ENCODE assay signal across 29 cellular contexts in the genomic region with DNA sequence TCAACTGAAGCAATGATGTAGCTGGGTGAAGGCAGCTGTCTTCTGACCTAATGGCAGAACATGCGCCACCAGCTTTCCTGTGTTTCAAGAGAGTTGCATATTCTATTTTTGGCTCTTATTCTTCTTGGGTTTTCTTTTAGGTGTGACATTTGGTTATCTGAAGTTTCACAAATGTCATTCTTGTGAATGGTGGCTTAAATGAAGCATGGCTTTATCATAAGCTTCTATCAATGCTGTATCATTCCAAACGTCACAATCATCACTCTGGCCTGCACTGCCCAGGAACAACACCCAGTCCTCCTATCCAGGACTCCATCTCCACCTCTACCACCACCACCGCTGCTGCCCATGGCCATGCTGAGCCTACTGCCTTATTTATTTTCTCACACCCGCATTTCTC.
"Had no signal": no experiment of that assay in that cellular context is flagged by ENCODE, and none has a peak within 500 bp of the region (broad histone marks: within the 10 kb centered on the region; RNA-seq: fewer than 3 reads in every experiment).

No MANE protein-coding gene starts in this region.

- H3K4me2 ChIP-seq: neural progenitor cell, smooth muscle cell had no signal

- H3K36me3 ChIP-seq: neural progenitor cell, ovary, right lobe of liver, sigmoid colon, spleen, stomach, thoracic aorta, thyroid gland, tibial nerve, upper lobe of right lung, uterus had no signal

- H2AFZ ChIP-seq: neural progenitor cell, parathyroid adenoma had no signal

- DNase-seq: naive B cell; natural killer cell; occipital lobe; ovary; posterior cingulate gyrus; psoas muscle; right cardiac atrium; right lobe of liver; sigmoid colon; spleen; stimulated activated CD4-positive, alpha-beta T cell treated with anti-CD3 and anti-CD28 coated beads, Interleukin-12 subunit alpha, Interleukin-12 subunit beta, amount 100 ng/mL, for 4 hours; stimulated activated CD4-positive, alpha-beta T cell treated with anti-CD3 and anti-CD28 coated beads, Interleukin-1b, Interleukin-23, amount 100 ng/mL, for 48 hours; stimulated activated CD4-positive, alpha-beta T cell treated with anti-CD3 and anti-CD28 coated beads, Interleukin-4, amount 100 ng/mL, for 24 hours; stimulated activated naive B cell treated with anti-CD40 and anti-IgM and Interleukin-4, amounts not matched to agents 10 μg/mL and 1 μg/mL and 100 μg/mL, for 72 hours; stimulated activated naive CD4-positive, alpha-beta T cell treated with Interleukin-2 at 50 U/mL for 16 hours; stomach; thyroid gland; upper lobe of right lung; uterus had no signal

- H3K4me1 ChIP-seq: neural progenitor cell, parathyroid adenoma, psoas muscle, right lobe of liver, sigmoid colon, spleen, stomach, tibial nerve, upper lobe of right lung, uterus had no signal

- H3K4me1 Mint-ChIP-seq: naive B cell; natural killer cell; nephron; neural progenitor cell; stimulated activated effector memory CD8-positive, alpha-beta T cell treated with anti-CD3 and anti-CD28 coated beads, Interleukin-12 subunit alpha, Interleukin-12 subunit beta, amount 100 ng/mL, for 72 hours; stimulated activated naive B cell treated with anti-CD40 and anti-IgM and Interleukin-4, amounts not matched to agents 10 μg/mL and 1 μg/mL and 100 μg/mL, for 72 hours had no signal

- H3K9me3 Mint-ChIP-seq: natural killer cell; nephron; neural progenitor cell; stimulated activated effector memory CD8-positive, alpha-beta T cell treated with anti-CD3 and anti-CD28 coated beads, Interleukin-12 subunit alpha, Interleukin-12 subunit beta, amount 100 ng/mL, for 72 hours; stimulated activated naive B cell treated with anti-CD40 and anti-IgM and Interleukin-4, amounts not matched to agents 10 μg/mL and 1 μg/mL and 100 μg/mL, for 72 hours; type B pancreatic cell had no signal

- H3K4me3 Mint-ChIP-seq: naive B cell; natural killer cell; nephron; neural progenitor cell; stimulated activated effector memory CD8-positive, alpha-beta T cell treated with anti-CD3 and anti-CD28 coated beads, Interleukin-12 subunit alpha, Interleukin-12 subunit beta, amount 100 ng/mL, for 72 hours; stimulated activated naive B cell treated with anti-CD40 and anti-IgM and Interleukin-4, amounts not matched to agents 10 μg/mL and 1 μg/mL and 100 μg/mL, for 72 hours; type B pancreatic cell had no signal

- H3K27me3 Mint-ChIP-seq: progenitor cell of endocrine pancreas, type B pancreatic cell had no signal

- H3K27me3 ChIP-seq: neural progenitor cell, ovary, right lobe of liver, sigmoid colon, spleen, stomach, thyroid gland, tibial nerve, upper lobe of right lung, uterus had no signal

- ATAC-seq: natural killer cell; psoas muscle; right cardiac atrium; right lobe of liver; stimulated activated effector memory CD8-positive, alpha-beta T cell treated with anti-CD3 and anti-CD28 coated beads, Interleukin-12 subunit alpha, Interleukin-12 subunit beta, amount 100 ng/mL, for 72 hours; stimulated activated naive B cell treated with anti-CD40 and anti-IgM and Interleukin-4, amounts not matched to agents 10 μg/mL and 1 μg/mL and 100 μg/mL, for 72 hours; upper lobe of right lung had no signal

- H3K36me3 Mint-ChIP-seq: naive B cell; natural killer cell; neural progenitor cell; stimulated activated effector memory CD8-positive, alpha-beta T cell treated with anti-CD3 and anti-CD28 coated beads, Interleukin-12 subunit alpha, Interleukin-12 subunit beta, amount 100 ng/mL, for 72 hours; stimulated activated naive B cell treated with anti-CD40 and anti-IgM and Interleukin-4, amounts not matched to agents 10 μg/mL and 1 μg/mL and 100 μg/mL, for 72 hours; type B pancreatic cell had no signal

- H3K9ac ChIP-seq: neural progenitor cell, parathyroid adenoma had no signal

- H3K79me2 ChIP-seq: parathyroid adenoma had no signal

- H3K4me3 ChIP-seq: neural progenitor cell, ovary, psoas muscle, right lobe of liver, sigmoid colon, skin epidermis, smooth muscle cell, spleen, stomach, thoracic aorta, thyroid gland, tibial nerve, upper lobe of right lung, uterus had no signal

- H3K27ac ChIP-seq: neural progenitor cell, ovary, parathyroid adenoma, psoas muscle, right lobe of liver, sigmoid colon, skin epidermis, spleen, stomach, thoracic aorta, thyroid gland, tibial nerve, upper lobe of right lung, uterus had no signal

- H3K9me3 ChIP-seq: ovary, psoas muscle, right lobe of liver, sigmoid colon, spleen, stomach, thoracic aorta, thyroid gland, tibial nerve, upper lobe of right lung, uterus had no signal

- H3K27ac Mint-ChIP-seq: natural killer cell; nephron; neural progenitor cell; progenitor cell of endocrine pancreas; stimulated activated effector memory CD8-positive, alpha-beta T cell treated with anti-CD3 and anti-CD28 coated beads, Interleukin-12 subunit alpha, Interleukin-12 subunit beta, amount 100 ng/mL, for 72 hours; stimulated activated naive B cell treated with anti-CD40 and anti-IgM and Interleukin-4, amounts not matched to agents 10 μg/mL and 1 μg/mL and 100 μg/mL, for 72 hours; type B pancreatic cell had no signal
